9 cellular contexts compared by ENCODE assay signal in the genomic region with DNA sequence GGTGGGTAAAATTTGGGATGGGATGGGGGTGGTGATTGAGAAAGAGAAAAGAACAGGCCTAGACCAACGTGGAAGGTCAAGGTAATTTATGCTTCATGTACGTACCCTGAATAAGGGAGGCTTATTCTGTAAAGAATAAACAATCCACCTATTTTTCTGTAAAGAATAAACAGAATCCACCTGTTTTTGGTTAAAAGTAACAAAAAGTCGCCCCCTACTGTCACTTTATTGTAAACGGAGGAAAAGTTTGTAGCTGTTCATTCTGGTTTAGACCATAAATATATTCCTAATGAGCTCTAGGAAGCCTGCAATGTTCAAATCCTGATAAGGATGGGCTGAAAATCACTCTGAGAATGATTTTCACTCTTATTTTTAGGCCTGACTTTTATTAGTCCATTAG. TPM values are rescaled to one million over a fixed set of nuclear protein-coding genes. Genes with fewer than 3 reads are reported as not detected.
DNase-seq lines count a peak whose midpoint lies in the region; ATAC-seq and TF ChIP-seq lines count a peak whose summit lies in the region.
"Had no signal": no experiment of that assay in that cellular context is flagged by ENCODE, and none has a peak within 500 bp of the region (broad histone marks: within the 10 kb centered on the region; RNA-seq: fewer than 3 reads in every experiment).

No MANE protein-coding gene starts in this region.

- H2AFZ ChIP-seq in PC-3 (ENCODE audit: low read length) = no peak overlapping the region

- POLR2A ChIA-PET in PC-3 (lab: Charles Lee; ENCODE audit: unreplicated experiment) = interaction anchor here (0.5 to 0.7 kb wide), 3 partner anchors 22 to 62 kb away, joined by 3 to 4 read pairs (median 3); no protein-coding TSS in a partner anchor

- no peaks in the 10 kb centered on the region for H3K9me2 ChIP-seq in PC-3 (replicated peaks; ENCODE audit: low read length)

- DNase-seq in activated CD4-positive, alpha-beta T cell treated with anti-CD3 and anti-CD28 coated beads, Interleukin-2, amount 10 ng/mL, durations not matched to agents 24 days and 14 days = peak; percentile 66
- DNase-seq in activated CD4-positive, alpha-beta T cell treated with anti-CD3 and anti-CD28 coated beads for 4 hours = no peak
- DNase-seq in PC-3 (peak; percentile 56), fibroblast of peridontal ligament (ENCODE audit: extremely low read depth) (peak; percentile 40), superior temporal gyrus (ENCODE audit: extremely low spot score) (peak; percentile 77), NCI-H1436 (lab: John Stamatoyannopoulos, UW) (no peak), coronary artery (ENCODE audit: low spot score) (no peak)
- DNase-seq in activated CD4-positive, alpha-beta T cell treated with anti-CD3 and anti-CD28 coated beads, Interleukin-2, amount 50 U/mL, for 4 hours = no peak
- DNase-seq: DMS153 had no signal

- peak; percentile 69 for TF ChIP-seq CTCF in PC-3 (conservative IDR thresholded peaks at IDR 0.05; ENCODE audit: low read depth, low read length)
- TF ChIP-seq CTCF in coronary artery (IDR thresholded peaks at IDR 0.05) = no peak

- peaks cover 6% of the 10 kb centered on the region for H3K36me3 Mint-ChIP-seq in activated CD4-positive, alpha-beta T cell treated with anti-CD3 and anti-CD28 coated beads, Interleukin-2, amount 10 ng/mL, durations not matched to agents 24 days and 14 days (ENCODE audit: low read depth)

- peaks cover 12% of the 10 kb centered on the region for H3K4me1 ChIP-seq in PC-3 (ENCODE audit: insufficient read depth, low read length)

- no peaks in the 10 kb centered on the region for H3K36me3 ChIP-seq in PC-3 (ENCODE audit: low read depth, low read length)

- H3K27ac Mint-ChIP-seq in activated CD4-positive, alpha-beta T cell treated with anti-CD3 and anti-CD28 coated beads, Interleukin-2, amount 10 ng/mL, durations not matched to agents 24 days and 14 days = peak overlapping the region; percentile 15

- H3K4me3 ChIP-seq in PC-3 (ENCODE audit: low read length) (no peak overlapping the region), coronary artery (no peak overlapping the region)

- CTCF ChIA-PET in PC-3 (lab: Charles Lee) = interaction anchor here (0.6 to 1.0 kb wide), 6 partner anchors 11 to 153 kb away, joined by 3 to 6 read pairs (median 4); no protein-coding TSS in a partner anchor

- no peaks in the 10 kb centered on the region for H3K79me2 ChIP-seq in PC-3 (ENCODE audit: low read length)

- H3K4me1 Mint-ChIP-seq in activated CD4-positive, alpha-beta T cell treated with anti-CD3 and anti-CD28 coated beads, Interleukin-2, amount 10 ng/mL, durations not matched to agents 24 days and 14 days = peaks cover 10% of the 10 kb centered on the region

- H3K4me3 Mint-ChIP-seq in activated CD4-positive, alpha-beta T cell treated with anti-CD3 and anti-CD28 coated beads, Interleukin-2, amount 10 ng/mL, durations not matched to agents 24 days and 14 days = no peak overlapping the region

- no peaks in the 10 kb centered on the region for H3K27me3 ChIP-seq in PC-3 (ENCODE audit: low read length)

- no peak; the same call in 1 of the 2 replicates for ATAC-seq in PC-3

- no peaks in the 10 kb centered on the region for H3K27me3 Mint-ChIP-seq in activated CD4-positive, alpha-beta T cell treated with anti-CD3 and anti-CD28 coated beads, Interleukin-2, amount 10 ng/mL, durations not matched to agents 24 days and 14 days

- no peaks in the 10 kb centered on the region for H3K9me3 ChIP-seq in PC-3 (ENCODE audit: low read length)

- no peak overlapping the region for H3K4me2 ChIP-seq in PC-3 (ENCODE audit: low read length)

- H3K9me3 Mint-ChIP-seq in activated CD4-positive, alpha-beta T cell treated with anti-CD3 and anti-CD28 coated beads, Interleukin-2, amount 10 ng/mL, durations not matched to agents 24 days and 14 days = no peaks in the 10 kb centered on the region

- no peaks in the 10 kb centered on the region for H4K20me1 ChIP-seq in PC-3 (ENCODE audit: low read length)

- no TSS peak for BruUV-seq in PC-3 (replicated peaks; lab: Mats Ljungman, UMichigan)

- no peaks in the 10 kb centered on the region for H3F3A ChIP-seq in PC-3 (ENCODE audit: low read length, unreplicated experiment)

- no peak overlapping the region for H3K9ac ChIP-seq in PC-3 (ENCODE audit: low read length)

- H3K27ac ChIP-seq in PC-3 (ENCODE audit: low read length) = no peak overlapping the region
- H3K27ac ChIP-seq in coronary artery = no peak overlapping the region

- intact Hi-C loops in activated CD4-positive, alpha-beta T cell treated with anti-CD3 and anti-CD28 coated beads, Interleukin-2, amount 10 ng/mL, durations not matched to agents 24 days and 14 days (cut with micrococcal nuclease) = loop anchor here (5.0 kb wide), 1 partner anchor 89 kb away; the partner anchor contains the start of gene SLC30A4
- intact Hi-C loops in PC-3 (cut with micrococcal nuclease) = loop anchor here (5.0 kb wide), 2 partner anchors 59 to 89 kb away; partner anchors contain the start of gene SLC30A4

RNA-seq across cellular contexts. Expression of gene SQOR, which starts 23.5 kb away (rescaled TPM):
- 103 and 108 TPM in 2 replicates for total RNA-seq in activated CD4-positive, alpha-beta T cell treated with anti-CD3 and anti-CD28 coated beads, Interleukin-2, amount 10 ng/mL, durations not matched to agents 24 days and 14 days
- 86.1 and 99.0 TPM in 2 replicates for total RNA-seq in PC-3 (2014; rRNA removed)

RNA-seq across cellular contexts. Expression of gene BLOC1S6, which starts 24.1 kb away (rescaled TPM):
- total RNA-seq in activated CD4-positive, alpha-beta T cell treated with anti-CD3 and anti-CD28 coated beads, Interleukin-2, amount 10 ng/mL, durations not matched to agents 24 days and 14 days = 42.8 and 44.8 TPM in 2 replicates
- 28.6 and 40.1 TPM in 2 replicates for total RNA-seq in PC-3 (2014; rRNA removed)

Comparison
In these comparisons a context has a peak if more than half of its experiments do, and no peak if none do; other contexts are left out.
1. DNase-seq: peak in activated CD4-positive, alpha-beta T cell treated with anti-CD3 and anti-CD28 coated beads, Interleukin-2, amount 10 ng/mL, durations not matched to agents 24 days and 14 days (single experiment), PC-3 (single experiment), fibroblast of peridontal ligament (single experiment) and superior temporal gyrus (single experiment); none in activated CD4-positive, alpha-beta T cell treated with anti-CD3 and anti-CD28 coated beads for 4 hours (0 of 2), NCI-H1436 (single experiment), coronary artery (single experiment) and activated CD4-positive, alpha-beta T cell treated with anti-CD3 and anti-CD28 coated beads, Interleukin-2, amount 50 U/mL, for 4 hours (0 of 2).